ENCODE assay signal across 1 cellular context in the genomic region with DNA sequence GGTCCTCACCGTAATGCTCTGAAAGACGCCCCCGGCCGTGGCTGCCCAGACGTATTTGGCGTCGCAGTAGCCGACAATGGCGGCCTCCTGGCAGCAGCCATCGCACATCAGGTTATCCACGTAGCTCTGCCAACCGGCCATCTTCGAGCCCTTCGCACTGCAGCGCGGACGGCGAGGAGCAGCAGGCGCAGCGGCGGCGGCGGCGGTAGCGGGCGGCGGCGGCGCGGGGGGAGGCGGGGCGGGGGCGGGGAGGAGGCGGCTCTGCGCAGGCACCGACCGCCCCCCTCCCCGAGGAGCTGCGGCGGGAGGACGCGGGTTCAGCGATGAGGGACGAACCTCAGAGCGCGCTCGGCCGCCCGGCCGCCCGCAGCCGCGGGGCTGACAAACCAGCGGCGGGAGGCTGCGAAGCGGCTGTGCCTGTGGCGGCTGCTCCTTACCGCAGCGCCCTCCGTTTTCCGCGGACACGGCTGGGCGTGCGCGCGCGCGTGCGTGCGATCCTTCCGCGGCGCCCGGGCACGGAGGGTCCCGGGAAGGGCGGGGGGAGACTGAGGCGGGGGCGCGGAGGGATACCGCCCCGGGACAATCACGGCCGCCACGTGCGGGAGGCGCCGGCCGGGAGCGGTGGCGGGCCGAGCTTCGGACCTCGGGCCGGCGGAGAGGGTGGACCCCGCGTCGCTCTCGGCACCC.
TF ChIP-seq lines count a peak whose summit lies in the region.

A gene with protein sequence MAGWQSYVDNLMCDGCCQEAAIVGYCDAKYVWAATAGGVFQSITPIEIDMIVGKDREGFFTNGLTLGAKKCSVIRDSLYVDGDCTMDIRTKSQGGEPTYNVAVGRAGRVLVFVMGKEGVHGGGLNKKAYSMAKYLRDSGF (minus strand): TSS at position 180 of the 687 bp plus-strand sequence. CDS start 39 bp downstream, at position 141.

TF ChIP-seq in HepG2, 621 proteins besides CTCF, POLR2A, EP300 and RAD21 (continued from another document and continues in another):
- no peak; the same call in 1 of the 2 replicates for TF ChIP-seq FOXK1 (CRISPR knock-in tag; IDR thresholded peaks at IDR 0.05; ENCODE audit: borderline replicate concordance, low read depth)
- TF ChIP-seq HOXD1 (CRISPR knock-in tag; IDR thresholded peaks at IDR 0.05): no peak; the same call in 1 of the 2 replicates
- TF ChIP-seq TOE1 (CRISPR knock-in tag; IDR thresholded peaks at IDR 0.05): peak; percentile 55; the same call in 1 of the 2 replicates
- TF ChIP-seq ATRX (CRISPR knock-in tag; IDR thresholded peaks at IDR 0.05; ENCODE audit: borderline replicate concordance): no peak
- peak; percentile 92 for TF ChIP-seq ZNF564 (CRISPR knock-in tag; IDR thresholded peaks at IDR 0.05)
- TF ChIP-seq GPBP1L1 (CRISPR knock-in tag; IDR thresholded peaks at IDR 0.05): no peak
- peak; percentile 30 for TF ChIP-seq KLF12 (CRISPR knock-in tag; IDR thresholded peaks at IDR 0.05; ENCODE audit: borderline replicate concordance)
- no peak for TF ChIP-seq HHEX (CRISPR knock-in tag; IDR thresholded peaks at IDR 0.05)
- TF ChIP-seq CREB3 (CRISPR knock-in tag; IDR thresholded peaks at IDR 0.05): peak; percentile 68; the same call in 1 of the 2 replicates
- TF ChIP-seq ZNF30 (CRISPR knock-in tag; IDR thresholded peaks at IDR 0.05): 0 out of 2 replicates have a peak, but pooled peaks have one; percentile 41
- peak; percentile 87 for TF ChIP-seq KMT2B (CRISPR knock-in tag; IDR thresholded peaks at IDR 0.05)
- no peak for TF ChIP-seq SMAD3 (CRISPR knock-in tag; IDR thresholded peaks at IDR 0.05)
- no peak for TF ChIP-seq ZNF883 (CRISPR knock-in tag; IDR thresholded peaks at IDR 0.05; ENCODE audit: not compliant biosample characterization)
- no peak for TF ChIP-seq ZNF136 (CRISPR knock-in tag; IDR thresholded peaks at IDR 0.05; ENCODE audit: low read depth)
- TF ChIP-seq HNRNPH1 (optimal IDR thresholded peaks at IDR 0.05; ENCODE audit: low read depth, low read length): no peak
- TF ChIP-seq ZFX (CRISPR knock-in tag; IDR thresholded peaks at IDR 0.05; ENCODE audit: low read depth): peak; percentile 72
- no peak; the same call in 1 of the 2 replicates for TF ChIP-seq PRDM15 (CRISPR knock-in tag; IDR thresholded peaks at IDR 0.05)
- TF ChIP-seq, protein P1, sequence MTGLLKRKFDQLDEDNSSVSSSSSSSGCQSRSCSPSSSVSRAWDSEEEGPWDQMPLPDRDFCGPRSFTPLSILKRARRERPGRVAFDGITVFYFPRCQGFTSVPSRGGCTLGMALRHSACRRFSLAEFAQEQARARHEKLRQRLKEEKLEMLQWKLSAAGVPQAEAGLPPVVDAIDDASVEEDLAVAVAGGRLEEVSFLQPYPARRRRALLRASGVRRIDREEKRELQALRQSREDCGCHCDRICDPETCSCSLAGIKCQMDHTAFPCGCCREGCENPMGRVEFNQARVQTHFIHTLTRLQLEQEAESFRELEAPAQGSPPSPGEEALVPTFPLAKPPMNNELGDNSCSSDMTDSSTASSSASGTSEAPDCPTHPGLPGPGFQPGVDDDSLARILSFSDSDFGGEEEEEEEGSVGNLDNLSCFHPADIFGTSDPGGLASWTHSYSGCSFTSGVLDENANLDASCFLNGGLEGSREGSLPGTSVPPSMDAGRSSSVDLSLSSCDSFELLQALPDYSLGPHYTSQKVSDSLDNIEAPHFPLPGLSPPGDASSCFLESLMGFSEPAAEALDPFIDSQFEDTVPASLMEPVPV (CRISPR knock-in tag; IDR thresholded peaks at IDR 0.05): no peak; the same call in 1 of the 2 replicates
- TF ChIP-seq, protein P2, sequence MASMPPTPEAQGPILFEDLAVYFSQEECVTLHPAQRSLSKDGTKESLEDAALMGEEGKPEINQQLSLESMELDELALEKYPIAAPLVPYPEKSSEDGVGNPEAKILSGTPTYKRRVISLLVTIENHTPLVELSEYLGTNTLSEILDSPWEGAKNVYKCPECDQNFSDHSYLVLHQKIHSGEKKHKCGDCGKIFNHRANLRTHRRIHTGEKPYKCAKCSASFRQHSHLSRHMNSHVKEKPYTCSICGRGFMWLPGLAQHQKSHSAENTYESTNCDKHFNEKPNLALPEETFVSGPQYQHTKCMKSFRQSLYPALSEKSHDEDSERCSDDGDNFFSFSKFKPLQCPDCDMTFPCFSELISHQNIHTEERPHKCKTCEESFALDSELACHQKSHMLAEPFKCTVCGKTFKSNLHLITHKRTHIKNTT (CRISPR knock-in tag; IDR thresholded peaks at IDR 0.05): no peak
- TF ChIP-seq, protein P3, sequence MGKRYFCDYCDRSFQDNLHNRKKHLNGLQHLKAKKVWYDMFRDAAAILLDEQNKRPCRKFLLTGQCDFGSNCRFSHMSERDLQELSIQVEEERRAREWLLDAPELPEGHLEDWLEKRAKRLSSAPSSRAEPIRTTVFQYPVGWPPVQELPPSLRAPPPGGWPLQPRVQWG (CRISPR knock-in tag; IDR thresholded peaks at IDR 0.05; ENCODE audit: borderline replicate concordance, low read depth): no peak
- no peak; the same call in 1 of the 2 replicates for TF ChIP-seq SP2 (CRISPR knock-in tag; IDR thresholded peaks at IDR 0.05)
- no peak for TF ChIP-seq EHMT2 (IDR thresholded peaks at IDR 0.05; ENCODE audit: borderline replicate concordance, low read depth, low read length)
- no peak for TF ChIP-seq ZNF512B (CRISPR knock-in tag; IDR thresholded peaks at IDR 0.05; ENCODE audit: borderline replicate concordance)
- TF ChIP-seq, protein P4, sequence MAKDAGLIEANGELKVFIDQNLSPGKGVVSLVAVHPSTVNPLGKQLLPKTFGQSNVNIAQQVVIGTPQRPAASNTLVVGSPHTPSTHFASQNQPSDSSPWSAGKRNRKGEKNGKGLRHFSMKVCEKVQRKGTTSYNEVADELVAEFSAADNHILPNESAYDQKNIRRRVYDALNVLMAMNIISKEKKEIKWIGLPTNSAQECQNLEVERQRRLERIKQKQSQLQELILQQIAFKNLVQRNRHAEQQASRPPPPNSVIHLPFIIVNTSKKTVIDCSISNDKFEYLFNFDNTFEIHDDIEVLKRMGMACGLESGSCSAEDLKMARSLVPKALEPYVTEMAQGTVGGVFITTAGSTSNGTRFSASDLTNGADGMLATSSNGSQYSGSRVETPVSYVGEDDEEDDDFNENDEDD (CRISPR knock-in tag; IDR thresholded peaks at IDR 0.05; ENCODE audit: borderline replicate concordance): peak; percentile 90; the same call in 1 of the 2 replicates
- peak; percentile 74; the same call in 1 of the 2 replicates for TF ChIP-seq MXD1 (CRISPR knock-in tag; IDR thresholded peaks at IDR 0.05)
- TF ChIP-seq MAZ (IDR thresholded peaks at IDR 0.05; ENCODE audit: borderline replicate concordance, low read depth, low read length): peak; percentile 63; the same call in 1 of the 2 replicates
- TF ChIP-seq MAZ (CRISPR knock-in tag; IDR thresholded peaks at IDR 0.05; ENCODE audit: low read depth): peak; percentile 90
- TF ChIP-seq TFE3 (CRISPR knock-in tag; IDR thresholded peaks at IDR 0.05): peak; percentile 55; the same call in 1 of the 2 replicates
- no peak for TF ChIP-seq PAWR (CRISPR knock-in tag; IDR thresholded peaks at IDR 0.05; ENCODE audit: borderline replicate concordance)
- no peak for TF ChIP-seq SMAD9 (CRISPR knock-in tag; IDR thresholded peaks at IDR 0.05)
- peak; percentile 69; the same call in 1 of the 2 replicates for TF ChIP-seq BRD4 (CRISPR knock-in tag; IDR thresholded peaks at IDR 0.05)
- no peak for TF ChIP-seq ZKSCAN8 (CRISPR knock-in tag; IDR thresholded peaks at IDR 0.05; ENCODE audit: borderline replicate concordance)
- peak; percentile 83 for TF ChIP-seq PATZ1 (CRISPR knock-in tag; IDR thresholded peaks at IDR 0.05)
- TF ChIP-seq THYN1 (CRISPR knock-in tag; IDR thresholded peaks at IDR 0.05; ENCODE audit: borderline replicate concordance, low read depth): no peak
